Comparison of ENCODE assay signal across 22 cellular contexts in the genomic region with DNA sequence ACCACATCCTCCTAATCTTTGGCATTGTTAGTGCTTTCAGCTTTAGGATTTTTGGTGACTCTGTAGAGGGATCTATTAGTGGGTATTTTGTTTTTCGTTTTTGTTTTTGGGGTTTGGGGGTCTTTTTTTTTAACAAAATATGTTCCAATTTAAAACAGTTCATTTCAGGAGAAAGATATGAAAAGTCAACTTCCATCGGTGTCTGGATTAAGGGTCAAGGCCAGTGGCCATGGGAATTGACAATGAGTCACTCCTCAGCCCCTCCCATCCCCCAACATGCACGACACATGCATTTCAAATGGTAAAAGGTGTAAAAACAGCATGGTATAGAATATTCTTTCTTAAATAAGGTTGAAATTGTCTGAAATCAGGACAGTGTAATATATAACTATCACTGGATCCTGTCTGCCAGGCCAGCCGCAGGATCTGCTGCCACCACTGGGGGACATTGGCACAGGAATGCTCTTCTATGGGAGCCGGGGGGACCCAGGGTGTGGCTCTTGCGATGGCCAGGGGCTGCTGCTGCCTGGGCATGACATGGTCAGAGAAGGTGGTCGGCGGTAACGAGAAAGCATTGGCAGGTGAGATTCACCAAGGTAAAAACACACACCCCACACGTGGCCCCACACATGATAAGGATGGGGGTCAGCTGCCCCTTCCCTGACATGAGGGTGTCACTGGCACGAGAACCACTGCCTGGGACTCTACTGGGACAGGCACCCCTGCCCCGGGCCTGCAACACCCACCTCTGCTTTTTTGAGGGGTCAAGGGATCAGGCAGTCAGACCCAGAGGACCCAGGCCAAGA.
DNase-seq lines count a peak whose midpoint lies in the region; ATAC-seq, FAIRE-seq and TF ChIP-seq lines count a peak whose summit lies in the region.
"Had no signal": no experiment of that assay in that cellular context is flagged by ENCODE, and none has a peak within 500 bp of the region (broad histone marks: within the 10 kb centered on the region; RNA-seq: fewer than 3 reads in every experiment).

No MANE protein-coding gene starts in this region.

- no peak overlapping the region for H2AFZ ChIP-seq in astrocyte (ENCODE audit: low read depth, low read length)
- no peak overlapping the region for H2AFZ ChIP-seq in trophoblast cell (ENCODE audit: insufficient read depth, low read length, poor library complexity)

- peaks cover 2% of the 10 kb centered on the region for H3K27me3 Mint-ChIP-seq in astrocyte (ENCODE audit: low read depth, unreplicated experiment)

- no peaks in the 10 kb centered on the region for H3K9me3 ChIP-seq in cardiac muscle cell (ENCODE audit: low read depth)
- peaks cover 5% of the 10 kb centered on the region for H3K9me3 ChIP-seq in astrocyte (ENCODE audit: insufficient read depth, low read depth, low read length)
- H3K9me3 ChIP-seq in liver (ENCODE audit: control insufficient read depth in 4 of 4, low read length in 3 of 4), result peaks cover 0 to 2% (median 0%) of the 10 kb centered on the region in 4 donors
- H3K9me3 ChIP-seq in trophoblast cell (ENCODE audit: insufficient read depth, low read depth, low read length), result peaks cover 4% of the 10 kb centered on the region
- H3K9me3 ChIP-seq: ascending aorta, esophagus muscularis mucosa, heart left ventricle, upper lobe of left lung had no signal

- no peak for ATAC-seq in Right ventricle myocardium inferior
- ATAC-seq: natural killer cell had no signal

- no peak overlapping the region for H2AK5ac ChIP-seq in trophoblast cell (ENCODE audit: low read length)

- H3K36me3 ChIP-seq in cardiac muscle cell (no peaks in the 10 kb centered on the region), astrocyte (ENCODE audit: insufficient read depth, low read length) (no peaks in the 10 kb centered on the region), liver (ENCODE audit: control insufficient read depth in 4 of 4, insufficient read depth in 3 of 4, low read depth in 1 of 4, low read length in 3 of 4) (no peaks in the 10 kb centered on the region), trophoblast cell (ENCODE audit: control insufficient read depth in 1 of 2, insufficient read depth in 2 of 2, low read length in 2 of 2) (no peaks in the 10 kb centered on the region)
- H3K36me3 ChIP-seq: ascending aorta, esophagus muscularis mucosa, upper lobe of left lung had no signal

- no peak overlapping the region for H3K9ac ChIP-seq in astrocyte (ENCODE audit: low read length)
- no peak overlapping the region for H3K9ac ChIP-seq in liver (ENCODE audit: low read depth in 1 of 2, low read length in 2 of 2)
- no peak overlapping the region for H3K9ac ChIP-seq in trophoblast cell (ENCODE audit: low read length)

- H4K12ac ChIP-seq in trophoblast cell (ENCODE audit: low read depth, low read length), result no peak overlapping the region

- no peak overlapping the region for H3K27ac Mint-ChIP-seq in astrocyte (ENCODE audit: unreplicated experiment)
- H3K27ac Mint-ChIP-seq: activated naive CD4-positive, alpha-beta T cell treated with anti-CD3 and anti-CD28 coated beads for 36 hours had no signal

- H3K23ac ChIP-seq in trophoblast cell (ENCODE audit: low read length), result no peak overlapping the region

- TF ChIP-seq CTCF in cardiac muscle cell (IDR thresholded peaks at IDR 0.05; ENCODE audit: low read depth, low read length) (peak; percentile 9), astrocyte (IDR thresholded peaks at IDR 0.05; ENCODE audit: insufficient read depth, low read depth, low read length) (peak; percentile 14), liver (IDR thresholded peaks at IDR 0.05; ENCODE audit: low read depth, low read length, missing input control) (no peak), coronary artery (IDR thresholded peaks at IDR 0.05) (no peak)

- H3K14ac ChIP-seq in trophoblast cell (ENCODE audit: low read length), result no peak overlapping the region

- 82% methylated on average over 12 of the region's 12 CpGs for WGBS in liver
- WGBS in trophoblast cell (ENCODE audit: extremely low coverage, insufficient coverage, insufficient read length), result no CpG with 5 or more reads among the region's 12 CpGs

- no peak overlapping the region for H2BK5ac ChIP-seq in trophoblast cell (ENCODE audit: low read depth, low read length, poor library complexity)

- H3K4me3 Mint-ChIP-seq in astrocyte (ENCODE audit: unreplicated experiment), result no peak overlapping the region
- H3K4me3 Mint-ChIP-seq: activated naive CD4-positive, alpha-beta T cell treated with anti-CD3 and anti-CD28 coated beads for 36 hours; natural killer cell had no signal

- no peak for FAIRE-seq in astrocyte (lab: Jason Lieb, UNC)

- H4K91ac ChIP-seq in trophoblast cell (ENCODE audit: low read depth, low read length), result no peak overlapping the region

- H3K4me3 ChIP-seq in cardiac muscle cell (no peak overlapping the region), astrocyte (ENCODE audit: insufficient read depth, low read depth, low read length) (no peak overlapping the region), liver (ENCODE audit: low read depth in 1 of 3, low read length in 3 of 3) (no peak overlapping the region), coronary artery (no peak overlapping the region), trophoblast cell (ENCODE audit: low read depth, low read length) (no peak overlapping the region)
- H3K4me3 ChIP-seq: ascending aorta, dorsolateral prefrontal cortex, esophagus muscularis mucosa, heart left ventricle, upper lobe of left lung had no signal

- H2BK120ac ChIP-seq in trophoblast cell (ENCODE audit: insufficient read depth, low read length, poor library complexity), result no peak overlapping the region

- no peak overlapping the region for H4K8ac ChIP-seq in trophoblast cell (ENCODE audit: low read depth, low read length)

- no peaks in the 10 kb centered on the region for H4K20me1 ChIP-seq in astrocyte (ENCODE audit: insufficient read depth, low read length)

- no peaks in the 10 kb centered on the region for H3K79me2 ChIP-seq in astrocyte (ENCODE audit: insufficient read depth, low read length)
- no peaks in the 10 kb centered on the region for H3K79me2 ChIP-seq in trophoblast cell (ENCODE audit: control insufficient read depth, insufficient read depth, low read length, poor library complexity)

- H3K27me3 ChIP-seq in cardiac muscle cell, result no peaks in the 10 kb centered on the region
- peaks cover 2% of the 10 kb centered on the region for H3K27me3 ChIP-seq in astrocyte (ENCODE audit: insufficient read depth, low read length)
- H3K27me3 ChIP-seq in liver (ENCODE audit: control insufficient read depth in 4 of 4, insufficient read depth in 4 of 4, low read length in 3 of 4), result no peaks in the 10 kb centered on the region
- H3K27me3 ChIP-seq in trophoblast cell (ENCODE audit: insufficient read depth, low read length), result no peaks in the 10 kb centered on the region
- H3K27me3 ChIP-seq: ascending aorta had no signal

- H3K36me3 Mint-ChIP-seq in astrocyte (ENCODE audit: low read depth, unreplicated experiment), result peaks cover 2% of the 10 kb centered on the region
- H3K36me3 Mint-ChIP-seq: natural killer cell had no signal

- H3K27ac ChIP-seq in cardiac muscle cell (no peak overlapping the region), astrocyte (ENCODE audit: low read depth, low read length) (no peak overlapping the region), liver (ENCODE audit: low read depth in 1 of 2, low read length in 2 of 2) (peak overlapping the region in 1 of 2 donors; percentile 42), coronary artery (no peak overlapping the region), trophoblast cell (ENCODE audit: low read depth, low read length) (no peak overlapping the region)
- H3K27ac ChIP-seq: ascending aorta, dorsolateral prefrontal cortex, esophagus muscularis mucosa, heart left ventricle, upper lobe of left lung had no signal

- no peak for DNase-seq in cardiac muscle cell (ENCODE audit: low read depth in 1 of 2, low spot score in 1 of 2)
- DNase-seq in Right ventricle myocardium inferior (ENCODE audit: missing footprints), result no peak
- no peak for DNase-seq in astrocyte (ENCODE audit: low read depth)
- DNase-seq in coronary artery (ENCODE audit: low spot score), result no peak
- DNase-seq in trophoblast cell, result no peak
- no peak for DNase-seq in stimulated activated CD4-positive, alpha-beta T cell treated with anti-CD3 and anti-CD28 coated beads, Interleukin-1b, Interleukin-23, amount 100 ng/mL, for 48 hours
- no peak for DNase-seq in DMS114 treated with DMSO at 0.1 percent for 48 hours (lab: John Stamatoyannopoulos, UW; ENCODE audit: unreplicated experiment)
- DNase-seq: ACHN; activated CD4-positive, alpha-beta T cell treated with anti-CD3 and anti-CD28 coated beads, Interleukin-2, amount 50 U/mL, for 48 hours; activated naive CD4-positive, alpha-beta T cell treated with anti-CD3 and anti-CD28 coated beads for 36 hours; activated T-cell treated with anti-CD3 and anti-CD28 coated beads, Interleukin-2, amount 50 U/mL, for 1 hour; heart left ventricle; mammary epithelial cell; natural killer cell; NCI-H1417 treated with DMSO at 0.1 percent for 48 hours; stimulated activated CD4-positive, alpha-beta T cell treated with anti-CD3 and anti-CD28 coated beads, Interleukin-15, amount 100 ng/mL, for 24 hours; stimulated activated naive CD4-positive, alpha-beta T cell treated with Interleukin-2 at 50 U/mL for 16 hours had no signal

- no peaks in the 10 kb centered on the region for H3K4me1 Mint-ChIP-seq in astrocyte (ENCODE audit: low read depth, unreplicated experiment)

- H3K4ac ChIP-seq in trophoblast cell (ENCODE audit: low read depth, low read length), result no peak overlapping the region

- intact Hi-C loops in Right ventricle myocardium inferior (cut with DNase I), result no loop called here

- H3K79me1 ChIP-seq in trophoblast cell (ENCODE audit: low read length), result no peaks in the 10 kb centered on the region

- H3K4me1 ChIP-seq in cardiac muscle cell (ENCODE audit: low read depth) (no peaks in the 10 kb centered on the region), astrocyte (ENCODE audit: insufficient read depth, low read length) (no peaks in the 10 kb centered on the region), liver (ENCODE audit: control insufficient read depth in 4 of 4, insufficient read depth in 4 of 4, low read length in 3 of 4) (peaks cover 5 to 13% (median 8%) of the 10 kb centered on the region in 4 donors), trophoblast cell (ENCODE audit: control insufficient read depth in 1 of 2, insufficient read depth in 2 of 2, low read length in 2 of 2) (no peaks in the 10 kb centered on the region)
- H3K4me1 ChIP-seq: ascending aorta had no signal

- no peak for TF ChIP-seq RAD21 in liver (IDR thresholded peaks at IDR 0.05)

- no peaks in the 10 kb centered on the region for H3K9me3 Mint-ChIP-seq in astrocyte (ENCODE audit: unreplicated experiment)
- H3K9me3 Mint-ChIP-seq: activated naive CD4-positive, alpha-beta T cell treated with anti-CD3 and anti-CD28 coated beads for 36 hours; natural killer cell had no signal

- H2BK12ac ChIP-seq in trophoblast cell (ENCODE audit: low read length), result no peak overlapping the region

- no peak overlapping the region for H3K18ac ChIP-seq in trophoblast cell (ENCODE audit: low read length)

- H3K4me2 ChIP-seq in astrocyte (ENCODE audit: low read length) (no peak overlapping the region), trophoblast cell (ENCODE audit: low read length) (no peak overlapping the region)

TF ChIP-seq in liver, 16 proteins besides CTCF, POLR2A, EP300 and RAD21 (continues in another document):
- TF ChIP-seq JUND (IDR thresholded peaks at IDR 0.05), result peak; percentile 42 to 82
- peak; percentile 8 for TF ChIP-seq FOXA2 (IDR thresholded peaks at IDR 0.05)

Comparison
In these comparisons a context has a peak if more than half of its experiments do, and no peak if none do; other contexts are left out.
1. CTCF ChIP-seq: peak in cardiac muscle cell (single experiment) and astrocyte (single experiment); none in liver (single experiment) and coronary artery (single experiment).